Comparison of ENCODE assay signal across 1 cellular context in the genomic region with DNA sequence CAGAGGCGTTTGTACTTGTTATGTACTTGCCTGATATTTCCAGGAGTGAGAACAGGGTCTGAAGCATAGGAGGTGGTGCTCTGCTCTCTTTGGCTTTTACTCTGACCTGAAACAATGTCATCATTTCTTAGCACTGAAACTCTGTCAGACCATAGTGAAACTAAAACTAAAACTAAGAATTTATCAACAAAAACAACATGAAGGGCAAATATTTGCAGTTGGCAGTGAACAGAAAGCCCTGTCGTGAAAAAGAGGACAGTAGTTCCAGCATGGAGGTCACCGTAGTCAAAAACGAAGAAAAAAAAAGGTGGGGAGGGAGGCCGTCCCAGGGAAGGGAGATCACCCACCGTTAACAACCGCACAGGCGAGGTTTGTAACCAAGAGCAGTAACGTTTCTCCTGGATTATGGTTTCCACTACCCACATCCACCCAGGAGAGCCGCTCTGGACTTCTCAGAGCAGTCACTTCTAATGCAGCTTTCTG.
TF ChIP-seq lines count a peak whose summit lies in the region.

No MANE protein-coding gene starts in this region.

TF ChIP-seq in HepG2, 621 proteins besides CTCF, POLR2A, EP300 and RAD21 (continued from another document and continues in another):
- no peak for TF ChIP-seq ZFP90 (CRISPR knock-in tag; IDR thresholded peaks at IDR 0.05; ENCODE audit: borderline replicate concordance)
- no peak for TF ChIP-seq ZBTB38 (CRISPR knock-in tag; IDR thresholded peaks at IDR 0.05)
- TF ChIP-seq ZNF777 (CRISPR knock-in tag; IDR thresholded peaks at IDR 0.05) = no peak
- no peak for TF ChIP-seq ZNF225 (CRISPR knock-in tag; IDR thresholded peaks at IDR 0.05)
- no peak for TF ChIP-seq ZBTB20 (CRISPR knock-in tag; IDR thresholded peaks at IDR 0.05; ENCODE audit: borderline replicate concordance, low read depth)
- no peak for TF ChIP-seq SNRNP70 (IDR thresholded peaks at IDR 0.05; ENCODE audit: low read depth, low read length)
- no peak for TF ChIP-seq PHF20 (CRISPR knock-in tag; IDR thresholded peaks at IDR 0.05)
- TF ChIP-seq KMT2B (CRISPR knock-in tag; IDR thresholded peaks at IDR 0.05) = peak; percentile 57
- TF ChIP-seq WIZ (CRISPR knock-in tag; IDR thresholded peaks at IDR 0.05) = no peak
- no peak; the same call in 1 of the 2 replicates for TF ChIP-seq ZC3H4 (CRISPR knock-in tag; IDR thresholded peaks at IDR 0.05; ENCODE audit: borderline replicate concordance)
- TF ChIP-seq NFE2 (CRISPR knock-in tag; IDR thresholded peaks at IDR 0.05) = no peak
- no peak for TF ChIP-seq ZNF253 (CRISPR knock-in tag; IDR thresholded peaks at IDR 0.05; ENCODE audit: borderline replicate concordance)
- no peak for TF ChIP-seq SNAPC4 (CRISPR knock-in tag; IDR thresholded peaks at IDR 0.05)
- 0 out of 2 replicates have a peak, but pooled peaks have one; percentile 33 for TF ChIP-seq ZNF441 (CRISPR knock-in tag; IDR thresholded peaks at IDR 0.05; ENCODE audit: borderline replicate concordance)
- TF ChIP-seq KDM2A (CRISPR knock-in tag; IDR thresholded peaks at IDR 0.05; ENCODE audit: borderline replicate concordance, low read depth) = no peak
- TF ChIP-seq, protein P1, sequence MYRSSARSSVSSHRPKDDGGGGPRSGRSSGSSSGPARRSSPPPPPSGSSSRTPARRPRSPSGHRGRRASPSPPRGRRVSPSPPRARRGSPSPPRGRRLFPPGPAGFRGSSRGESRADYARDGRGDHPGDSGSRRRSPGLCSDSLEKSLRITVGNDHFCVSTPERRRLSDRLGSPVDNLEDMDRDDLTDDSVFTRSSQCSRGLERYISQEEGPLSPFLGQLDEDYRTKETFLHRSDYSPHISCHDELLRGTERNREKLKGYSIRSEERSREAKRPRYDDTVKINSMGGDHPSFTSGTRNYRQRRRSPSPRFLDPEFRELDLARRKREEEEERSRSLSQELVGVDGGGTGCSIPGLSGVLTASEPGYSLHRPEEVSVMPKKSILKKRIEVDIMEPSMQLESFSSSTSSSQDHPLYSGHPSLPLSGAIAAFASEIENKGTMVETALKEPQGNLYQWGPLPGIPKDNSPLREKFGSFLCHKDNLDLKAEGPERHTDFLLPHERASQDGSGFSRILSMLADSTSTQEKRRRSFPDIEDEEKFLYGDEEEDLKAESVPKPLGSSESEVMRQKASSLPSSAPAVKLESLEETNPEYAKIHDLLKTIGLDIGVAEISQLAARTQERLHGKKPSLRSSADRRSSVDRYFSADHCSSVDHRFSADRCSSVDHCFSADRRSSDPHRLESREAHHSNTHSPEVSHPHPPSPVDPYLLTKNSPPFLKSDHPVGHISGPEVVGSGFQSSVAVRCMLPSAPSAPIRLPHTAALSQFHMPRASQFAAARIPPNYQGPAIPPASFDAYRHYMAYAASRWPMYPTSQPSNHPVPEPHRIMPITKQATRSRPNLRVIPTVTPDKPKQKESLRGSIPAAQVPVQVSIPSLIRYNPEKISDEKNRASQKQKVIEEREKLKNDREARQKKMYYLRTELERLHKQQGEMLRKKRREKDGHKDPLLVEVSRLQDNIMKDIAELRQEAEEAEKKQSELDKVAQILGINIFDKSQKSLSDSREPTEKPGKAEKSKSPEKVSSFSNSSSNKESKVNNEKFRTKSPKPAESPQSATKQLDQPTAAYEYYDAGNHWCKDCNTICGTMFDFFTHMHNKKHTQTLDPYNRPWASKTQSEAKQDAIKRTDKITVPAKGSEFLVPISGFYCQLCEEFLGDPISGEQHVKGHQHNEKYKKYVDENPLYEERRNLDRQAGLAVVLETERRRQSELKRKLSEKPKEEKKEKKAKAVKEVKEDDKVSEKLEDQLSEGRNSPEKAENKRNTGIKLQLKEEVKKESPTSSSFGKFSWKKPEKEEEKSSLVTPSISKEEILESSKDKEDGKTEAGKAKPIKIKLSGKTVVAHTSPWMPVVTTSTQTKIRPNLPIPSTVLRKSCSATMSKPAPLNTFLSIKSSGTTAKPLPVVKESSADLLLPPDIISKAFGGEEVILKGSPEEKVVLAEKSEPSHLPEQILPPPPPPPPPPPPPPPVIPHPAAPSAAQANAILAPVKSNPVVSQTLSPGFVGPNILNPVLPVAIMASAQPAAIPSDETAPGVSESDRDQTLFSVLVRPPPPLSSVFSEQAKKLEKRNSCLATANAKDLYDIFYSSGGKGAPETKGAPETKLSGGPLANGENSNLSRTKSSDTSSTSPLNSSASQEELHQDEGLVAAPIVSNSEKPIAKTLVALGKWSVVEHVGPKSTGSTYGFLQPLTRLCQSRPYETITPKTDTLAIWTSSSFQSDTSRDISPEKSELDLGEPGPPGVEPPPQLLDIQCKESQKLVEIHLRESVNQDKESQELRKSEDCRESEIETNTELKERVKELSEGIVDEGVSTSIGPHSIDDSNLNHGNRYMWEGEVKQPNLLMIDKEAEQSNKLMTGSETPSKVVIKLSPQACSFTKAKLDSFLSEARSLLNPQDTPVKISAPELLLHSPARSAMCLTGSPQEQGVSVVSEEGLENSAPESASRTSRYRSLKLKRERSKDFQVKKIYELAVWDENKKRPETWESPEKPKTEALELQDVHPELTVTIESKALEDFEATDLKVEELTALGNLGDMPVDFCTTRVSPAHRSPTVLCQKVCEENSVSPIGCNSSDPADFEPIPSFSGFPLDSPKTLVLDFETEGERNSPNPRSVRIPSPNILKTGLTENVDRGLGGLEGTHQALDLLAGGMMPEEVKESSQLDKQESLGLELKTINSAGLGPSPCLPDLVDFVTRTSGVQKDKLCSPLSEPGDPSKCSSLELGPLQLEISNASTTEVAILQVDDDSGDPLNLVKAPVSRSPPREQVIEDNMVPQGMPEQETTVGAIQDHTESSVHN (CRISPR knock-in tag; IDR thresholded peaks at IDR 0.05) = no peak
- 0 out of 2 replicates have a peak, but pooled peaks have one; percentile 30 for TF ChIP-seq FOXK1 (CRISPR knock-in tag; IDR thresholded peaks at IDR 0.05; ENCODE audit: borderline replicate concordance, low read depth)
- TF ChIP-seq FOXP4 (CRISPR knock-in tag; IDR thresholded peaks at IDR 0.05) = 0 out of 2 replicates have a peak, but pooled peaks have one; percentile 9
- no peak for TF ChIP-seq HMGA1 (CRISPR knock-in tag; conservative IDR thresholded peaks at IDR 0.05)
- no peak for TF ChIP-seq LCORL (IDR thresholded peaks at IDR 0.05)
- no peak; the same call in 1 of the 2 replicates for TF ChIP-seq LCORL (CRISPR knock-in tag; IDR thresholded peaks at IDR 0.05)
- TF ChIP-seq MTA1 (CRISPR knock-in tag; IDR thresholded peaks at IDR 0.05; ENCODE audit: borderline replicate concordance) = no peak
- no peak for TF ChIP-seq ZNF615 (CRISPR knock-in tag; IDR thresholded peaks at IDR 0.05; ENCODE audit: borderline replicate concordance)
- TF ChIP-seq EZH2 (conservative IDR thresholded peaks at IDR 0.05; ENCODE audit: low read depth, low read length) = no peak
- no peak for TF ChIP-seq ZNF768 (CRISPR knock-in tag; IDR thresholded peaks at IDR 0.05)
- no peak for TF ChIP-seq KLF11 (CRISPR knock-in tag; IDR thresholded peaks at IDR 0.05)
- TF ChIP-seq FOXK2 (IDR thresholded peaks at IDR 0.05) = peak; percentile 63; the same call in 1 of the 2 replicates
- TF ChIP-seq TSC22D2 (CRISPR knock-in tag; IDR thresholded peaks at IDR 0.05; ENCODE audit: borderline replicate concordance) = no peak; the same call in 1 of the 2 replicates
- 0 out of 2 replicates have a peak, but pooled peaks have one; percentile 39 for TF ChIP-seq ZFP82 (CRISPR knock-in tag; IDR thresholded peaks at IDR 0.05; ENCODE audit: borderline replicate concordance)
- no peak for TF ChIP-seq TEAD3 (CRISPR knock-in tag; optimal IDR thresholded peaks at IDR 0.05; ENCODE audit: borderline replicate concordance)
- no peak for TF ChIP-seq FOXA1 (IDR thresholded peaks at IDR 0.05)
- peak; percentile 20; the same call in 1 of the 2 replicates for TF ChIP-seq FOXA1 (CRISPR knock-in tag; IDR thresholded peaks at IDR 0.05)
- no peak for TF ChIP-seq CREB1 (IDR thresholded peaks at IDR 0.05)
- TF ChIP-seq CREB1 (CRISPR knock-in tag; IDR thresholded peaks at IDR 0.05) = peak; percentile 18; the same call in 1 of the 2 replicates
- TF ChIP-seq GABPB1 (CRISPR knock-in tag; IDR thresholded peaks at IDR 0.05) = no peak
- TF ChIP-seq ESRRA (CRISPR knock-in tag; IDR thresholded peaks at IDR 0.05; ENCODE audit: low read depth) = peak; percentile 25; the same call in 1 of the 2 replicates
- no peak for TF ChIP-seq ZNF557 (CRISPR knock-in tag; IDR thresholded peaks at IDR 0.05)
- no peak for TF ChIP-seq SP5 (CRISPR knock-in tag; IDR thresholded peaks at IDR 0.05; ENCODE audit: borderline replicate concordance, low read depth)
